10 cellular contexts compared by ENCODE assay signal in genomic region chrX:66016905-66017658, GRCh38. TPM values are rescaled to one million over a fixed set of nuclear protein-coding genes. Genes with fewer than 3 reads are reported as not detected.
DNase-seq lines count a peak whose midpoint lies in the region; ATAC-seq, FAIRE-seq and TF ChIP-seq lines count a peak whose summit lies in the region.
"Had no signal": no experiment of that assay in that cellular context is flagged by ENCODE, and none has a peak within 500 bp of the region (broad histone marks: within the 10 kb centered on the region; RNA-seq: fewer than 3 reads in every experiment).

No MANE protein-coding gene starts in this region.

- peaks cover 21% of the 10 kb centered on the region for H3K36me3 Mint-ChIP-seq in activated naive CD4-positive, alpha-beta T cell treated with anti-CD3 and anti-CD28 coated beads, Interleukin-2, amount 10 ng/mL, durations not matched to agents 7 days and 5 days
- peaks cover 1% of the 10 kb centered on the region for H3K36me3 Mint-ChIP-seq in activated naive CD4-positive, alpha-beta T cell treated with anti-CD3 and anti-CD28 coated beads for 36 hours (ENCODE audit: low read depth)
- H3K36me3 Mint-ChIP-seq in activated naive CD8-positive, alpha-beta T cell treated with anti-CD3 and anti-CD28 coated beads for 36 hours: peaks cover 7% of the 10 kb centered on the region

- H3K9me3 ChIP-seq in BE2C: no peaks in the 10 kb centered on the region

- H3K27me3 Mint-ChIP-seq in activated naive CD4-positive, alpha-beta T cell treated with anti-CD3 and anti-CD28 coated beads, Interleukin-2, amount 10 ng/mL, durations not matched to agents 7 days and 5 days: no peaks in the 10 kb centered on the region
- no peaks in the 10 kb centered on the region for H3K27me3 Mint-ChIP-seq in activated naive CD4-positive, alpha-beta T cell treated with anti-CD3 and anti-CD28 coated beads for 36 hours (ENCODE audit: low read depth)
- no peaks in the 10 kb centered on the region for H3K27me3 Mint-ChIP-seq in activated naive CD8-positive, alpha-beta T cell treated with anti-CD3 and anti-CD28 coated beads for 36 hours

- peak overlapping the region; percentile 77 for H3K27ac Mint-ChIP-seq in activated naive CD4-positive, alpha-beta T cell treated with anti-CD3 and anti-CD28 coated beads, Interleukin-2, amount 10 ng/mL, durations not matched to agents 7 days and 5 days
- H3K27ac Mint-ChIP-seq in activated naive CD4-positive, alpha-beta T cell treated with anti-CD3 and anti-CD28 coated beads for 36 hours: no peak overlapping the region
- peak overlapping the region; percentile 4 for H3K27ac Mint-ChIP-seq in activated naive CD8-positive, alpha-beta T cell treated with anti-CD3 and anti-CD28 coated beads for 36 hours

- peaks cover 2% of the 10 kb centered on the region for H3K9me3 Mint-ChIP-seq in activated naive CD4-positive, alpha-beta T cell treated with anti-CD3 and anti-CD28 coated beads, Interleukin-2, amount 10 ng/mL, durations not matched to agents 7 days and 5 days
- no peaks in the 10 kb centered on the region for H3K9me3 Mint-ChIP-seq in activated naive CD4-positive, alpha-beta T cell treated with anti-CD3 and anti-CD28 coated beads for 36 hours
- no peaks in the 10 kb centered on the region for H3K9me3 Mint-ChIP-seq in activated naive CD8-positive, alpha-beta T cell treated with anti-CD3 and anti-CD28 coated beads for 36 hours

- peaks cover 97% of the 10 kb centered on the region for H3K4me1 Mint-ChIP-seq in activated naive CD4-positive, alpha-beta T cell treated with anti-CD3 and anti-CD28 coated beads, Interleukin-2, amount 10 ng/mL, durations not matched to agents 7 days and 5 days
- peaks cover 68% of the 10 kb centered on the region for H3K4me1 Mint-ChIP-seq in activated naive CD4-positive, alpha-beta T cell treated with anti-CD3 and anti-CD28 coated beads for 36 hours (ENCODE audit: low read depth)
- H3K4me1 Mint-ChIP-seq in activated naive CD8-positive, alpha-beta T cell treated with anti-CD3 and anti-CD28 coated beads for 36 hours: peaks cover 63% of the 10 kb centered on the region

- H3K4me3 Mint-ChIP-seq in activated naive CD4-positive, alpha-beta T cell treated with anti-CD3 and anti-CD28 coated beads, Interleukin-2, amount 10 ng/mL, durations not matched to agents 7 days and 5 days: peak overlapping the region; percentile 47
- H3K4me3 Mint-ChIP-seq in activated naive CD4-positive, alpha-beta T cell treated with anti-CD3 and anti-CD28 coated beads for 36 hours: no peak overlapping the region
- no peak overlapping the region for H3K4me3 Mint-ChIP-seq in activated naive CD8-positive, alpha-beta T cell treated with anti-CD3 and anti-CD28 coated beads for 36 hours

- CTCF ChIA-PET in activated naive CD4-positive, alpha-beta T cell treated with anti-CD3 and anti-CD28 coated beads, Interleukin-2, amount 10 ng/mL, durations not matched to agents 7 days and 5 days (lab: Charles Lee): interaction anchor here (1.3 to 2.7 kb wide), 2 partner anchors 14 to 30 kb away, joined by 4 to 13 read pairs; no protein-coding TSS in a partner anchor
- CTCF ChIA-PET in activated naive CD4-positive, alpha-beta T cell treated with anti-CD3 and anti-CD28 coated beads for 36 hours (lab: Charles Lee): interaction anchor here (1.1 to 1.8 kb wide), 4 partner anchors 13 to 92 kb away, joined by 3 to 4 read pairs (median 4); no protein-coding TSS in a partner anchor

- no peaks in the 10 kb centered on the region for H3K36me3 ChIP-seq in BE2C

- FAIRE-seq in frontal cortex (lab: Jason Lieb, UNC) (no peak), D721Med (lab: Jason Lieb, UNC) (no peak)

- H3K4me3 ChIP-seq in BE2C (ENCODE audit: low read depth, low read length): no peak overlapping the region

- H3K4me1 ChIP-seq in BE2C: no peaks in the 10 kb centered on the region

- no peaks in the 10 kb centered on the region for H3K27me3 ChIP-seq in BE2C

- H3K27ac ChIP-seq in substantia nigra (ENCODE audit: low read depth, low read length, poor library complexity, severe bottlenecking): peak overlapping the region; percentile 45

- ATAC-seq in HG03066 (IDR thresholded peaks at IDR 0.05; ENCODE audit: low read depth, unreplicated experiment): peak; percentile 30

- intact Hi-C loops in activated naive CD4-positive, alpha-beta T cell treated with anti-CD3 and anti-CD28 coated beads for 36 hours (cut with micrococcal nuclease): loop anchor here (2.0 to 10.0 kb wide), 4 partner anchors 18 to 708 kb away; no protein-coding TSS in a partner anchor

- no peak for DNase-seq in activated naive CD4-positive, alpha-beta T cell treated with anti-CD3 and anti-CD28 coated beads, Interleukin-2, amount 10 ng/mL, durations not matched to agents 7 days and 5 days
- no peak for DNase-seq in activated naive CD4-positive, alpha-beta T cell treated with anti-CD3 and anti-CD28 coated beads for 36 hours
- no peak for DNase-seq in activated naive CD8-positive, alpha-beta T cell treated with anti-CD3 and anti-CD28 coated beads for 36 hours
- DNase-seq in substantia nigra (lab: John Stamatoyannopoulos, UW) (no peak), frontal cortex (ENCODE audit: low spot score in 2 of 2) (no peak), BE2C (no peak), D721Med (ENCODE audit: insufficient read length, low spot score) (no peak)
- DNase-seq: NCI-H2107 had no signal

- no peak for TF ChIP-seq CTCF in BE2C (IDR thresholded peaks at IDR 0.05; ENCODE audit: low read depth, low read length)
- no peak for TF ChIP-seq CTCF in D721Med (IDR thresholded peaks at IDR 0.05; ENCODE audit: insufficient read depth, missing control alignments)

RNA-seq across cellular contexts. Expression of gene VSIG4, which starts 22.8 kb away (rescaled TPM):
- not detected for total RNA-seq in activated naive CD4-positive, alpha-beta T cell treated with anti-CD3 and anti-CD28 coated beads for 36 hours
- total RNA-seq in activated naive CD8-positive, alpha-beta T cell treated with anti-CD3 and anti-CD28 coated beads for 36 hours: not detected
- total RNA-seq in frontal cortex: 15.1 TPM
- polyA plus RNA-seq in BE2C (2012; ENCODE audit: insufficient read depth, insufficient read length, low read depth): not detected
- total RNA-seq: fibroblast of villous mesenchyme had no signal

Comparison
In these comparisons a context has a peak if more than half of its experiments do, and no peak if none do; other contexts are left out.
1. RNA of gene VSIG4, which starts 22.8 kb away (total RNA-seq): 15.1 TPM in frontal cortex (single experiment); not detected in activated naive CD8-positive, alpha-beta T cell treated with anti-CD3 and anti-CD28 coated beads for 36 hours and not detected in activated naive CD4-positive, alpha-beta T cell treated with anti-CD3 and anti-CD28 coated beads for 36 hours; every median in the first group is over 10 times any median in the second.